Comparison of ENCODE assay signal across 10 cellular contexts in genomic region chr12:57489157-57489641, GRCh38. TPM values are rescaled to one million over a fixed set of nuclear protein-coding genes. Genes with fewer than 3 reads are reported as not detected.
DNase-seq lines count a peak whose midpoint lies in the region; ATAC-seq, FAIRE-seq and TF ChIP-seq lines count a peak whose summit lies in the region.
"Had no signal": no experiment of that assay in that cellular context is flagged by ENCODE, and none has a peak within 500 bp of the region (broad histone marks: within the 10 kb centered on the region; RNA-seq: fewer than 3 reads in every experiment).

No MANE protein-coding gene starts in this region.

- peak overlapping the region; percentile 99 for H3K9ac ChIP-seq in IMR-90 (ENCODE audit: low read depth, low read length)

- peaks cover 33 to 51% of the 10 kb centered on the region in 2 experiments for H3K79me1 ChIP-seq in IMR-90 (ENCODE audit: low read depth in 1 of 2, low read length in 2 of 2)

- no peak overlapping the region; the same call in 1 of the 2 replicates for H3K56ac ChIP-seq in IMR-90 (ENCODE audit: extremely low read depth, insufficient read depth, low read length)

- dilution Hi-C loops in IMR-90 (cut with HindIII; ENCODE audit: low sequenced_read_pairs, unreplicated experiment): no loop called here

- POLR2A ChIA-PET in IMR-90 (lab: Charles Lee; ENCODE audit: unreplicated experiment): no interaction called here

- H2BK5ac ChIP-seq in IMR-90 (ENCODE audit: low read depth, low read length, poor library complexity, severe bottlenecking): no peak overlapping the region

- no peaks in the 10 kb centered on the region for H3K9me3 ChIP-seq in IMR-90 (ENCODE audit: control insufficient read depth, insufficient read depth, low read length)
- H3K9me3 ChIP-seq in mesodermal cell (ENCODE audit: control insufficient read depth, low read length): no peaks in the 10 kb centered on the region

- no peak for FAIRE-seq in GM12892 (lab: Jason Lieb, UNC)

- TF ChIP-seq POLR2A in IMR-90 (IDR thresholded peaks at IDR 0.05; ENCODE audit: low read depth, low read length) (no peak), GM12892 (IDR thresholded peaks at IDR 0.05; ENCODE audit: low read depth, low read length) (no peak)

- in situ Hi-C loops in IMR-90 (cut with MboI; ENCODE audit: low sequenced_read_pairs) (no loop called here), brain microvascular endothelial cell (cut with HindIII; ENCODE audit: low pct_ligation_motif_present, low sequenced_read_pairs) (no loop called here)

- H3K27ac ChIP-seq in IMR-90 (ENCODE audit: insufficient read depth, low read length) (peak overlapping the region; percentile 14; the same call in 1 of the 2 replicates), brain microvascular endothelial cell (no peak overlapping the region), mesodermal cell (ENCODE audit: low read depth, low read length, severe bottlenecking) (no peak overlapping the region)

- H3K18ac ChIP-seq in IMR-90 (ENCODE audit: low read depth, low read length): no peak overlapping the region

- peak overlapping the region; percentile 93 for H2AK5ac ChIP-seq in IMR-90 (ENCODE audit: low read depth, low read length)

- peak overlapping the region; percentile 96 for H2AK9ac ChIP-seq in IMR-90 (replicated peaks; ENCODE audit: low read depth, low read length, poor library complexity)

- CTCF ChIA-PET in IMR-90 (lab: Yijun Ruan, JAX): no interaction called here

- TF ChIP-seq CTCF in AG10803 (conservative IDR thresholded peaks at IDR 0.05; ENCODE audit: low read length) (no peak), IMR-90 (conservative IDR thresholded peaks at IDR 0.05; ENCODE audit: low read depth, low read length) (no peak), brain microvascular endothelial cell (IDR thresholded peaks at IDR 0.05; ENCODE audit: low read depth, low read length, missing control alignments) (no peak)

- ATAC-seq in IMR-90 (ENCODE audit: low read depth) (no peak), HG03039 (IDR thresholded peaks at IDR 0.05; ENCODE audit: unreplicated experiment) (no peak), GM18867 (IDR thresholded peaks at IDR 0.05; ENCODE audit: unreplicated experiment) (no peak), HG02588 (IDR thresholded peaks at IDR 0.05; ENCODE audit: unreplicated experiment) (no peak)

- DNase-seq in AG10803 (ENCODE audit: low read depth) (peak; percentile 26), IMR-90 (peak; percentile 55), brain microvascular endothelial cell (peak; percentile 27), GM12892 (ENCODE audit: insufficient read length) (no peak)
- DNase-seq: activated gamma-delta T cell treated with Interleukin-2 at 50 U/mL for 16 hours; stimulated activated CD4-positive, alpha-beta T cell treated with anti-CD3 and anti-CD28 coated beads, Interleukin-15, amount 100 ng/mL, for 24 hours had no signal

- no peaks in the 10 kb centered on the region for H3K27me3 ChIP-seq in IMR-90 (ENCODE audit: control insufficient read depth, insufficient read depth, low read length)
- no peaks in the 10 kb centered on the region for H3K27me3 ChIP-seq in brain microvascular endothelial cell (replicated peaks)

- H3K4ac ChIP-seq in IMR-90 (ENCODE audit: low read depth, low read length): no peak overlapping the region

- BruUV-seq in IMR-90 (replicated peaks; lab: Mats Ljungman, UMichigan): no TSS peak

- H3K9me1 ChIP-seq in IMR-90 (ENCODE audit: insufficient read depth, low read length): peaks cover 15% of the 10 kb centered on the region

- peak overlapping the region; percentile 88 for H3K4me2 ChIP-seq in IMR-90 (ENCODE audit: low read depth, low read length)

- peak overlapping the region; percentile 67 for H3K4me3 ChIP-seq in AG10803 (ENCODE audit: low read length)
- peak overlapping the region; percentile 89 for H3K4me3 ChIP-seq in IMR-90 (ENCODE audit: insufficient read depth, low read depth, low read length)
- H3K4me3 ChIP-seq in brain microvascular endothelial cell (ENCODE audit: low read depth, low read length): peak overlapping the region; percentile 100
- peak overlapping the region; percentile 96 for H3K4me3 ChIP-seq in mesodermal cell (ENCODE audit: extremely low read depth, insufficient read depth, low read length, poor library complexity, severe bottlenecking)

- H2BK20ac ChIP-seq in IMR-90 (ENCODE audit: low read depth, low read length): no peak overlapping the region

- intact Hi-C loops in IMR-90 (cut with micrococcal nuclease): no loop called here

- H2BK120ac ChIP-seq in IMR-90 (ENCODE audit: low read depth, low read length): no peak overlapping the region

- TF ChIP-seq RAD21 in IMR-90 (IDR thresholded peaks at IDR 0.05; ENCODE audit: low read length): no peak

- H4K20me1 ChIP-seq in IMR-90 (ENCODE audit: insufficient read depth, low read length): peaks cover 23% of the 10 kb centered on the region; the same call in 1 of the 2 replicates

- H3K4me1 ChIP-seq in IMR-90 (ENCODE audit: control insufficient read depth, insufficient read depth, low read length) (peaks cover 6% of the 10 kb centered on the region), mesodermal cell (ENCODE audit: control insufficient read depth, insufficient read depth, low read length, poor library complexity, severe bottlenecking) (peaks cover 5% of the 10 kb centered on the region)

- H4K5ac ChIP-seq in IMR-90 (ENCODE audit: low read depth, low read length): no peak overlapping the region

- peak overlapping the region; percentile 99 for H3K23ac ChIP-seq in IMR-90 (ENCODE audit: low read depth, low read length)

- 83% methylated on average over 1 of the region's 5 CpGs; no CpG with 5 or more reads in 1 of the 2 experiments for whole genome bisulfite sequencing in IMR-90 (ENCODE audit: extremely low coverage in 2 of 2, insufficient read length in 1 of 2), 2 experiments
- WGBS in mesodermal cell (ENCODE audit: insufficient coverage in 2 of 2), 2 experiments: 83 to 89% methylated on average over 1 to 4 of the region's 5 CpGs

- H3K14ac ChIP-seq in IMR-90 (replicated peaks; ENCODE audit: low read depth, low read length): peak overlapping the region; percentile 95

- H4K8ac ChIP-seq in IMR-90 (ENCODE audit: low read depth in 2 of 2, low read length in 2 of 2): no peak overlapping the region; a peak in 1 of 4 replicates

- H2BK15ac ChIP-seq in IMR-90 (ENCODE audit: low read depth, low read length): no peak overlapping the region

- H2AFZ ChIP-seq in IMR-90 (replicated peaks; ENCODE audit: low read length, poor library complexity): peak overlapping the region; percentile 43

- H4K91ac ChIP-seq in IMR-90 (ENCODE audit: insufficient read depth, low read depth, low read length): no peak overlapping the region

- H3K36me3 ChIP-seq in IMR-90 (ENCODE audit: control insufficient read depth, insufficient read depth, low read length) (peaks cover 31% of the 10 kb centered on the region), brain microvascular endothelial cell (replicated peaks) (peaks cover 33% of the 10 kb centered on the region), mesodermal cell (ENCODE audit: control insufficient read depth, insufficient read depth, low read length) (peaks cover 45% of the 10 kb centered on the region)

TF ChIP-seq in IMR-90, 13 proteins besides CTCF, POLR2A, EP300 and RAD21:
- TF ChIP-seq RFX5 (IDR thresholded peaks at IDR 0.05; ENCODE audit: low read depth, low read length) (0 out of 2 replicates have a peak, but pooled peaks have one; percentile 64), ELK1 (IDR thresholded peaks at IDR 0.05; ENCODE audit: borderline replicate concordance, low read depth, low read length) (no peak)

RNA-seq across cellular contexts. Expression of gene MARS1, which starts 1.3 kb away (rescaled TPM):
- 127 and 156 TPM in 2 replicates for total RNA-seq in IMR-90 (2012; rRNA removed)
- 164 and 167 TPM in 2 replicates for polyA plus RNA-seq in IMR-90 (2012; rRNA removed)
- polyA plus RNA-seq in IMR-90 (2012; cell fraction: cytosol; rRNA removed): 104 and 139 TPM in 2 replicates
- 508 and 675 TPM in 2 replicates for polyA plus RNA-seq in IMR-90 (2012; cell fraction: nucleus; rRNA removed; ENCODE audit: low replicate concordance)
- polyA plus RNA-seq in mesodermal cell (2013, experiment 1 of 2): 210 TPM
- polyA plus RNA-seq in mesodermal cell (2013, experiment 2 of 2): 213 TPM
- 88.4 TPM for polyA plus RNA-seq in GM12892 (2012; ENCODE audit: missing spikeins)

RNA-seq across cellular contexts. Expression of gene ARHGAP9, which starts 9.5 kb away (rescaled TPM):
- total RNA-seq in IMR-90 (2012; rRNA removed): 0.18 and 0.28 TPM in 2 replicates
- polyA plus RNA-seq in IMR-90 (2012; rRNA removed): 0.65 and 0.79 TPM in 2 replicates
- 0.76 and 0.86 TPM in 2 replicates for polyA plus RNA-seq in IMR-90 (2012; cell fraction: cytosol; rRNA removed)
- polyA plus RNA-seq in IMR-90 (2012; cell fraction: nucleus; rRNA removed; ENCODE audit: low replicate concordance): 2.3 and 4.4 TPM in 2 replicates
- polyA plus RNA-seq in mesodermal cell (2013, experiment 1 of 2): 4.9 TPM
- polyA plus RNA-seq in mesodermal cell (2013, experiment 2 of 2): 2.1 TPM
- 55.0 TPM for polyA plus RNA-seq in GM12892 (2012; ENCODE audit: missing spikeins)

RNA-seq across cellular contexts. Expression of gene GLI1, which starts 29.6 kb away (rescaled TPM):
- total RNA-seq in IMR-90 (2012; rRNA removed): 1.3 and 1.4 TPM in 2 replicates
- 3.6 and 3.8 TPM in 2 replicates for polyA plus RNA-seq in IMR-90 (2012; rRNA removed)
- polyA plus RNA-seq in IMR-90 (2012; cell fraction: cytosol; rRNA removed): 0.88 and 2.6 TPM in 2 replicates
- polyA plus RNA-seq in IMR-90 (2012; cell fraction: nucleus; rRNA removed; ENCODE audit: low replicate concordance): 22.0 and 29.2 TPM in 2 replicates
- polyA plus RNA-seq in mesodermal cell (2013, experiment 1 of 2): 3.3 TPM
- 3.3 TPM for polyA plus RNA-seq in mesodermal cell (2013, experiment 2 of 2)
- polyA plus RNA-seq in GM12892 (2012; ENCODE audit: missing spikeins): 0.38 TPM

RNA-seq across cellular contexts. Expression of gene DDIT3, which starts 31.1 kb away (rescaled TPM):
- total RNA-seq in IMR-90 (2012; rRNA removed): 12.2 and 19.4 TPM in 2 replicates
- polyA plus RNA-seq in IMR-90 (2012; rRNA removed): 29.8 and 54.4 TPM in 2 replicates
- 10.8 and 21.4 TPM in 2 replicates for polyA plus RNA-seq in IMR-90 (2012; cell fraction: cytosol; rRNA removed)
- polyA plus RNA-seq in IMR-90 (2012; cell fraction: nucleus; rRNA removed; ENCODE audit: low replicate concordance): 49.3 and 215 TPM in 2 replicates
- polyA plus RNA-seq in mesodermal cell (2013, experiment 1 of 2): 18.5 TPM
- 16.4 TPM for polyA plus RNA-seq in mesodermal cell (2013, experiment 2 of 2)
- 20.6 TPM for polyA plus RNA-seq in GM12892 (2012; ENCODE audit: missing spikeins)

RNA-seq across cellular contexts. Expression of gene MBD6, which starts 33.4 kb away (rescaled TPM):
- total RNA-seq in IMR-90 (2012; rRNA removed): 0.90 and 1.4 TPM in 2 replicates
- polyA plus RNA-seq in IMR-90 (2012; rRNA removed): 7.9 and 9.3 TPM in 2 replicates
- polyA plus RNA-seq in IMR-90 (2012; cell fraction: cytosol; rRNA removed): 6.6 and 8.1 TPM in 2 replicates
- 39.1 and 71.4 TPM in 2 replicates for polyA plus RNA-seq in IMR-90 (2012; cell fraction: nucleus; rRNA removed; ENCODE audit: low replicate concordance)
- 32.0 TPM for polyA plus RNA-seq in mesodermal cell (2013, experiment 1 of 2)
- 28.0 TPM for polyA plus RNA-seq in mesodermal cell (2013, experiment 2 of 2)
- polyA plus RNA-seq in GM12892 (2012; ENCODE audit: missing spikeins): 11.0 TPM
